Comparison of ENCODE assay signal across 1 cellular context in genomic region chr7:4738711-4739527, GRCh38.
TF ChIP-seq lines count a peak whose summit lies in the region.

No MANE protein-coding gene starts in this region.

TF ChIP-seq in K562, 482 proteins besides CTCF, POLR2A, EP300 and RAD21 (continued from another document and continues in another):
- TF ChIP-seq PRDM10 (IDR thresholded peaks at IDR 0.05; ENCODE audit: partially characterized antibody), result peak; percentile 62
- peak; percentile 78 for TF ChIP-seq FOSL1 (tag; conservative IDR thresholded peaks at IDR 0.05)
- TF ChIP-seq ZBTB8A (IDR thresholded peaks at IDR 0.05; ENCODE audit: partially characterized antibody), result no peak
- TF ChIP-seq YY1 (IDR thresholded peaks at IDR 0.05; ENCODE audit: borderline replicate concordance in 1 of 3, control insufficient read depth in 1 of 3, extremely low read depth in 1 of 3, insufficient read depth in 3 of 3, insufficient read length in 1 of 3, insufficient replicate concordance in 2 of 3, low read depth in 1 of 3, low read length in 2 of 3), result peak in 2 of 3 experiments; percentile 21 to 30
- no peak for TF ChIP-seq ATF2 (CRISPR knock-in tag; IDR thresholded peaks at IDR 0.05)
- no peak for TF ChIP-seq CBX2 (IDR thresholded peaks at IDR 0.05; ENCODE audit: insufficient read depth, low read length, poor library complexity, severe bottlenecking)
- no peak for TF ChIP-seq FOXJ3 (CRISPR knock-in tag; IDR thresholded peaks at IDR 0.05)
- no peak for TF ChIP-seq IRF1 (CRISPR knock-in tag; IDR thresholded peaks at IDR 0.05; ENCODE audit: borderline replicate concordance)
- TF ChIP-seq ZKSCAN3 (CRISPR knock-in tag; IDR thresholded peaks at IDR 0.05), result no peak
- TF ChIP-seq HEY1 (CRISPR knock-in tag; IDR thresholded peaks at IDR 0.05; ENCODE audit: borderline replicate concordance), result no peak
- TF ChIP-seq GMEB1 (CRISPR knock-in tag; IDR thresholded peaks at IDR 0.05), result no peak
- TF ChIP-seq TSHZ1 (CRISPR knock-in tag; IDR thresholded peaks at IDR 0.05), result no peak
- TF ChIP-seq SMAD1 (IDR thresholded peaks at IDR 0.05; ENCODE audit: low read depth, low read length, partially characterized antibody), result no peak
- no peak for TF ChIP-seq ZNF217 (CRISPR knock-in tag; IDR thresholded peaks at IDR 0.05)
- no peak for TF ChIP-seq GTF2A2 (tag; IDR thresholded peaks at IDR 0.05)
- TF ChIP-seq DMBX1 (CRISPR knock-in tag; IDR thresholded peaks at IDR 0.05; ENCODE audit: borderline replicate concordance), result no peak; the same call in 1 of the 2 replicates
- peak; percentile 45; the same call in 1 of the 2 replicates for TF ChIP-seq GATAD2B (IDR thresholded peaks at IDR 0.05; ENCODE audit: borderline replicate concordance)
- TF ChIP-seq NR2C2 (CRISPR knock-in tag; IDR thresholded peaks at IDR 0.05), result no peak
- TF ChIP-seq NR2C2 (tag; IDR thresholded peaks at IDR 0.05), result peak; percentile 26; the same call in 1 of the 2 replicates
- TF ChIP-seq ZNF717 (CRISPR knock-in tag; IDR thresholded peaks at IDR 0.05), result no peak
- TF ChIP-seq POLR2H (tag; IDR thresholded peaks at IDR 0.05; ENCODE audit: low read depth), result no peak
- peak; percentile 86 for TF ChIP-seq HNRNPLL (IDR thresholded peaks at IDR 0.05; ENCODE audit: low read depth, low read length, poor library complexity, severe bottlenecking)
- TF ChIP-seq AFF1 (IDR thresholded peaks at IDR 0.05; ENCODE audit: low read depth in 1 of 2, partially characterized antibody in 2 of 2), result peak in 1 of 2 experiments; percentile 23
- TF ChIP-seq MECOM (CRISPR knock-in tag; IDR thresholded peaks at IDR 0.05), result no peak
- peak; percentile 78 for TF ChIP-seq SMARCC2 (IDR thresholded peaks at IDR 0.05; ENCODE audit: low read depth)
- no peak for TF ChIP-seq MITF (IDR thresholded peaks at IDR 0.05)
- 0 out of 2 replicates have a peak, but pooled peaks have one; percentile 11 for TF ChIP-seq ZBTB17 (CRISPR knock-in tag; IDR thresholded peaks at IDR 0.05)
- TF ChIP-seq CTBP1 (IDR thresholded peaks at IDR 0.05; ENCODE audit: borderline replicate concordance), result no peak; the same call in 1 of the 2 replicates
- TF ChIP-seq BRD4 (IDR thresholded peaks at IDR 0.05), result no peak
- TF ChIP-seq ZFP36 (IDR thresholded peaks at IDR 0.05; ENCODE audit: low read depth, low read length, partially characterized antibody), result no peak
- no peak for TF ChIP-seq THRA (IDR thresholded peaks at IDR 0.05)
- no peak for TF ChIP-seq ZNF134 (CRISPR knock-in tag; conservative IDR thresholded peaks at IDR 0.05)
- TF ChIP-seq DIDO1 (tag; IDR thresholded peaks at IDR 0.05; ENCODE audit: low read depth), result no peak
- TF ChIP-seq HDAC6 (IDR thresholded peaks at IDR 0.05; ENCODE audit: low read depth, low read length), result no peak
- peak; percentile 63; the same call in 1 of the 2 replicates for TF ChIP-seq ATF7 (IDR thresholded peaks at IDR 0.05)
